ENCODE assay signal across 2 cellular contexts in genomic region chr6:7454696-7455095, GRCh38.
TF ChIP-seq lines count a peak whose summit lies in the region.

No MANE protein-coding gene starts in this region.

TF ChIP-seq in IMR-90, 13 proteins besides CTCF, POLR2A, EP300 and RAD21:
- no peak for TF ChIP-seq CHD1 (IDR thresholded peaks at IDR 0.05; ENCODE audit: low read depth, low read length)
- TF ChIP-seq BHLHE40 (IDR thresholded peaks at IDR 0.05; ENCODE audit: low read depth, low read length): no peak
- no peak for TF ChIP-seq MXI1 (IDR thresholded peaks at IDR 0.05; ENCODE audit: borderline replicate concordance, low read depth, low read length)
- TF ChIP-seq FOS (IDR thresholded peaks at IDR 0.05; ENCODE audit: low read depth, low read length): no peak
- TF ChIP-seq MAZ (IDR thresholded peaks at IDR 0.05; ENCODE audit: borderline replicate concordance, low read depth, low read length): no peak
- TF ChIP-seq, protein P1, sequence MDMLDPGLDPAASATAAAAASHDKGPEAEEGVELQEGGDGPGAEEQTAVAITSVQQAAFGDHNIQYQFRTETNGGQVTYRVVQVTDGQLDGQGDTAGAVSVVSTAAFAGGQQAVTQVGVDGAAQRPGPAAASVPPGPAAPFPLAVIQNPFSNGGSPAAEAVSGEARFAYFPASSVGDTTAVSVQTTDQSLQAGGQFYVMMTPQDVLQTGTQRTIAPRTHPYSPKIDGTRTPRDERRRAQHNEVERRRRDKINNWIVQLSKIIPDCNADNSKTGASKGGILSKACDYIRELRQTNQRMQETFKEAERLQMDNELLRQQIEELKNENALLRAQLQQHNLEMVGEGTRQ (IDR thresholded peaks at IDR 0.05; ENCODE audit: low read depth, low read length): no peak
- TF ChIP-seq MAFK (IDR thresholded peaks at IDR 0.05; ENCODE audit: low read depth, low read length): no peak
- TF ChIP-seq CEBPB (IDR thresholded peaks at IDR 0.05; ENCODE audit: low read depth, low read length): no peak
- no peak for TF ChIP-seq ELK1 (IDR thresholded peaks at IDR 0.05; ENCODE audit: borderline replicate concordance, low read depth, low read length)

TF ChIP-seq in H1, 55 proteins besides CTCF, POLR2A, EP300 and RAD21:
- 0 out of 2 replicates have a peak, but pooled peaks have one; percentile 28 for TF ChIP-seq E2F6 (IDR thresholded peaks at IDR 0.05)
- TF ChIP-seq, protein P1 (IDR thresholded peaks at IDR 0.05; ENCODE audit: low read length): no peak
TF ChIP-seq in H1: peak in this region for 1.
